Comparison of ENCODE assay signal across 17 cellular contexts in genomic region chr19:33383722-33384292, GRCh38. TPM values are rescaled to one million over a fixed set of nuclear protein-coding genes. Genes with fewer than 3 reads are reported as not detected.
DNase-seq lines count a peak whose midpoint lies in the region; ATAC-seq, FAIRE-seq and TF ChIP-seq lines count a peak whose summit lies in the region.
"Had no signal": no experiment of that assay in that cellular context is flagged by ENCODE, and none has a peak within 500 bp of the region (broad histone marks: within the 10 kb centered on the region; RNA-seq: fewer than 3 reads in every experiment).

No MANE protein-coding gene starts in this region.

- H3K4me1 Mint-ChIP-seq in activated T-cell treated with anti-CD3 and anti-CD28 coated beads, Interleukin-2, amount 50 U/mL, for 72 hours (ENCODE audit: low read depth) = peaks cover 11% of the 10 kb centered on the region
- H3K4me1 Mint-ChIP-seq in CD8-positive, alpha-beta T cell (ENCODE audit: low read depth) = peaks cover 33% of the 10 kb centered on the region

- H4K20me1 ChIP-seq in GM12878 (ENCODE audit: control insufficient read depth, insufficient read depth) (peaks cover 5% of the 10 kb centered on the region; the same call in 1 of the 2 replicates), osteoblast (ENCODE audit: insufficient read depth, low read length) (peaks cover 56% of the 10 kb centered on the region)

- 93% methylated on average over 13 of the region's 13 CpGs for WGBS in GM12878 (ENCODE audit: insufficient coverage, insufficient replicate concordance, low lambda C conversion rate, missing lambda C conversion rate)

- TF ChIP-seq RAD21 in GM12878 (IDR thresholded peaks at IDR 0.05; ENCODE audit: insufficient read depth, low read depth, low read length) = no peak

- no peaks in the 10 kb centered on the region for H3K27me3 Mint-ChIP-seq in activated T-cell treated with anti-CD3 and anti-CD28 coated beads, Interleukin-2, amount 50 U/mL, for 72 hours (ENCODE audit: low read depth)
- no peaks in the 10 kb centered on the region for H3K27me3 Mint-ChIP-seq in CD8-positive, alpha-beta T cell (ENCODE audit: low read depth)

- no peak for ATAC-seq in activated T-cell treated with anti-CD3 and anti-CD28 coated beads, Interleukin-2, amount 50 U/mL, for 72 hours (replicated peaks in 1 of 2)
- no peak for ATAC-seq in CD8-positive, alpha-beta T cell
- ATAC-seq in GM12878 (no peak), HG02610 (IDR thresholded peaks at IDR 0.05; ENCODE audit: unreplicated experiment) (no peak), GM21717 (IDR thresholded peaks at IDR 0.05; ENCODE audit: unreplicated experiment) (no peak)
- ATAC-seq: PC-3 had no signal

- FAIRE-seq in GM12878 (lab: Jason Lieb, UNC) = peak; percentile 62
- FAIRE-seq: G401.6, GM12892 had no signal

- TF ChIP-seq EP300 in GM12878 (IDR thresholded peaks at IDR 0.05; ENCODE audit: borderline replicate concordance in 1 of 2, control insufficient read depth in 1 of 2, low read depth in 2 of 2, low read length in 2 of 2) = no peak

- peaks cover 0 to 17% of the 10 kb centered on the region in 2 donors for H3K36me3 Mint-ChIP-seq in activated T-cell treated with anti-CD3 and anti-CD28 coated beads, Interleukin-2, amount 50 U/mL, for 72 hours (ENCODE audit: insufficient read depth in 2 of 2)
- H3K36me3 Mint-ChIP-seq in CD8-positive, alpha-beta T cell = peaks cover 50% of the 10 kb centered on the region

- H3K9me3 ChIP-seq in CD8-positive, alpha-beta T cell (ENCODE audit: low read length) = no peaks in the 10 kb centered on the region
- no peaks in the 10 kb centered on the region for H3K9me3 ChIP-seq in GM12878 (replicated peaks; ENCODE audit: control insufficient read depth, insufficient read depth, low read length)
- H3K9me3 ChIP-seq in osteoblast (ENCODE audit: low read depth, low read length) = no peaks in the 10 kb centered on the region
- H3K9me3 ChIP-seq: MG63 had no signal

- TF ChIP-seq CTCF in CD8-positive, alpha-beta T cell (IDR thresholded peaks at IDR 0.05) = no peak
- TF ChIP-seq CTCF in GM12878 (IDR thresholded peaks at IDR 0.05 in 2 of 3, conservative IDR thresholded peaks at IDR 0.05 in 1 of 3; ENCODE audit: control insufficient read depth in 2 of 3, extremely low read depth in 1 of 3, insufficient read depth in 1 of 3, low read depth in 3 of 3, low read length in 3 of 3) = no peak
- no peak for TF ChIP-seq CTCF in osteoblast (IDR thresholded peaks at IDR 0.05; ENCODE audit: extremely low read depth, low read depth, low read length)

- SMC1A ChIA-PET in GM12878 (lab: Charles Lee; ENCODE audit: uncharacterized antibody, unreplicated experiment) = no interaction called here

- in situ Hi-C loops in GM12878 (cut with MboI) = no loop called here

- H2AFZ ChIP-seq in GM12878 (ENCODE audit: control insufficient read depth, low read depth, low read length) = no peak overlapping the region
- no peak overlapping the region for H2AFZ ChIP-seq in osteoblast (ENCODE audit: low read length)

- H3K79me2 ChIP-seq in GM12878 (ENCODE audit: control insufficient read depth, insufficient read depth, low read length) = peaks cover 17% of the 10 kb centered on the region
- H3K79me2 ChIP-seq in osteoblast (ENCODE audit: insufficient read depth, low read length) = peaks cover 92% of the 10 kb centered on the region

- BruUV-seq in GM12878 (replicated peaks; lab: Mats Ljungman, UMichigan) = no TSS peak

- TF ChIP-seq POLR2A in GM12878 (IDR thresholded peaks at IDR 0.05; ENCODE audit: low read depth, low read length) = no peak

- no peak overlapping the region for H3K4me3 ChIP-seq in CD8-positive, alpha-beta T cell (ENCODE audit: low read depth, low read length)
- H3K4me3 ChIP-seq in GM12878 = no peak overlapping the region
- H3K4me3 ChIP-seq in osteoblast (ENCODE audit: insufficient read depth, low read length) = no peak overlapping the region
- H3K4me3 ChIP-seq: MG63 had no signal

- intact Hi-C loops in CD8-positive, alpha-beta T cell (cut with DNase I, micrococcal nuclease) = no loop called here
- intact Hi-C loops in GM12878 (cut with micrococcal nuclease; ENCODE audit: unreplicated experiment) = no loop called here

- H3K4me1 ChIP-seq in CD8-positive, alpha-beta T cell (ENCODE audit: insufficient read depth, low read length) = no peaks in the 10 kb centered on the region
- H3K4me1 ChIP-seq in GM12878 (ENCODE audit: control insufficient read depth, insufficient read depth, low read length) (no peaks in the 10 kb centered on the region), osteoblast (ENCODE audit: insufficient read depth, low read length) (peaks cover 3% of the 10 kb centered on the region)

- no peak for DNase-seq in activated T-cell treated with anti-CD3 and anti-CD28 coated beads, Interleukin-2, amount 50 U/mL, for 72 hours
- DNase-seq in activated T-cell treated with anti-CD3 and anti-CD28 coated beads, Interleukin-2, amount 50 U/mL, for 48 hours = no peak
- DNase-seq in CD8-positive, alpha-beta T cell = no peak
- DNase-seq in GM12878 (ENCODE audit: low read depth, low spot score) = no peak
- DNase-seq in osteoblast (ENCODE audit: insufficient read length, low spot score, missing footprints) = peak; percentile 69
- DNase-seq in NCI-H69 (lab: John Stamatoyannopoulos, UW) = no peak
- DNase-seq: DMS79 treated with DMSO at 0.1 percent for 48 hours, GOT3, MG63, NCI-H1092 treated with DMSO at 0.1 percent for 48 hours, NCI-H1694 treated with DMSO at 0.1 percent for 48 hours, NCI-H748 treated with DMSO at 0.1 percent for 48 hours, PC-3 had no signal

- RAD21 ChIA-PET in GM12878 (lab: Charles Lee; ENCODE audit: unreplicated experiment) = no interaction called here

- H3K27ac ChIP-seq in CD8-positive, alpha-beta T cell (ENCODE audit: low read depth, low read length) = no peak overlapping the region
- H3K27ac ChIP-seq in GM12878 (ENCODE audit: control insufficient read depth, insufficient read depth) (no peak overlapping the region), osteoblast (ENCODE audit: low read depth, low read length) (no peak overlapping the region)

- H3K27me3 ChIP-seq in CD8-positive, alpha-beta T cell (ENCODE audit: insufficient read depth, low read length) = no peaks in the 10 kb centered on the region
- no peaks in the 10 kb centered on the region for H3K27me3 ChIP-seq in GM12878 (replicated peaks in 1 of 2; ENCODE audit: control insufficient read depth in 2 of 2, insufficient read depth in 2 of 2, low read length in 1 of 2)
- H3K27me3 ChIP-seq in osteoblast (ENCODE audit: insufficient read depth, low read length) = no peaks in the 10 kb centered on the region
- H3K27me3 ChIP-seq: MG63 had no signal

- H3K9me3 Mint-ChIP-seq in activated T-cell treated with anti-CD3 and anti-CD28 coated beads, Interleukin-2, amount 50 U/mL, for 72 hours = no peaks in the 10 kb centered on the region
- no peaks in the 10 kb centered on the region for H3K9me3 Mint-ChIP-seq in CD8-positive, alpha-beta T cell

- H3K9ac ChIP-seq in GM12878 (ENCODE audit: control insufficient read depth, insufficient read depth, low read length) = no peak overlapping the region

- H3K4me2 ChIP-seq in GM12878 (ENCODE audit: control insufficient read depth, insufficient read depth) (no peak overlapping the region), osteoblast (ENCODE audit: insufficient read depth, low read length) (no peak overlapping the region)

- H3K4me3 Mint-ChIP-seq in activated T-cell treated with anti-CD3 and anti-CD28 coated beads, Interleukin-2, amount 50 U/mL, for 72 hours = no peak overlapping the region
- no peak overlapping the region for H3K4me3 Mint-ChIP-seq in CD8-positive, alpha-beta T cell

- no peaks in the 10 kb centered on the region for H3K36me3 ChIP-seq in CD8-positive, alpha-beta T cell (ENCODE audit: insufficient read depth, low read length)
- H3K36me3 ChIP-seq in GM12878 (ENCODE audit: control insufficient read depth in 2 of 2, insufficient read depth in 2 of 2, low read length in 1 of 2) (peaks cover 9 to 14% of the 10 kb centered on the region in 2 experiments; a peak in 3 of 4 replicates), osteoblast (ENCODE audit: insufficient read depth, low read length) (peaks cover 12% of the 10 kb centered on the region)

- CTCF ChIA-PET in CD8-positive, alpha-beta T cell (lab: Charles Lee) = interaction anchor here (1.4 kb wide), 1 partner anchor 9 kb away, joined by 3 read pairs; no protein-coding TSS in a partner anchor
- CTCF ChIA-PET in GM12878 (lab: Yijun Ruan, JAX) = interaction anchor here (1.5 kb wide), 1 partner anchor 9 kb away, joined by 7 read pairs; no protein-coding TSS in a partner anchor

- H3K27ac Mint-ChIP-seq in activated T-cell treated with anti-CD3 and anti-CD28 coated beads, Interleukin-2, amount 50 U/mL, for 72 hours = peak overlapping the region; percentile 6
- peak overlapping the region; percentile 43 for H3K27ac Mint-ChIP-seq in CD8-positive, alpha-beta T cell

- POLR2A ChIA-PET in CD8-positive, alpha-beta T cell (lab: Charles Lee) = no interaction called here
- POLR2A ChIA-PET in GM12878 (lab: Charles Lee) = interaction anchor here (1.1 kb wide), 1 partner anchor 9 kb away, joined by 3 read pairs; no protein-coding TSS in a partner anchor

TF ChIP-seq in GM12878, 131 proteins besides CTCF, POLR2A, EP300 and RAD21 (continues in another document):
- TF ChIP-seq BRCA1 (IDR thresholded peaks at IDR 0.05; ENCODE audit: low read depth, low read length) (no peak), NFIC (IDR thresholded peaks at IDR 0.05; ENCODE audit: low read depth, low read length) (no peak), FOXM1 (IDR thresholded peaks at IDR 0.05; ENCODE audit: low read depth, low read length) (no peak), SMC3 (IDR thresholded peaks at IDR 0.05; ENCODE audit: borderline replicate concordance, low read length) (no peak)

RNA-seq across cellular contexts. Expression of gene CEBPG, which starts 10.3 kb away (rescaled TPM):
- total RNA-seq in activated T-cell treated with anti-CD3 and anti-CD28 coated beads, Interleukin-2, amount 50 U/mL, for 72 hours = 10 to 100 TPM; 50.8 to 52.1 TPM
- 10 to 100 TPM; 14.4 to 17.2 TPM for total RNA-seq in CD8-positive, alpha-beta T cell
- total RNA-seq in GM12878 (2013; cell fraction: nucleolus; rRNA removed) = 11.6 and 12.7 TPM in 2 replicates
- 19.7 and 22.8 TPM in 2 replicates for total RNA-seq in GM12878 (2014; rRNA removed)
- 20.6 and 21.2 TPM in 2 replicates for total RNA-seq in GM12878 (2014; rRNA removed; fragmentation: Illumina TruSeq; extraction: Trizol)
- 19.6 and 20.3 TPM in 2 replicates for total RNA-seq in GM12878 (2021)
- polyA plus RNA-seq in GM12878 (2011; ENCODE audit: low read depth) = 12.2 TPM
- 20.8 and 30.4 TPM in 2 replicates for polyA plus RNA-seq in GM12878 (2011; rRNA removed)
- polyA plus RNA-seq in GM12878 (2011; cell fraction: cytosol; rRNA removed) = 10.9 and 13.2 TPM in 2 replicates
- 10.0 and 11.6 TPM in 2 replicates for polyA plus RNA-seq in GM12878 (2011; cell fraction: nucleus; rRNA removed)
- 11.6 and 14.2 TPM in 2 replicates for polyA plus RNA-seq in GM12878 (2012)
- 19.6 and 20.9 TPM in 2 replicates for polyA plus RNA-seq in GM12878 (2014; fragmentation: Illumina TruSeq; extraction: Trizol)
- 1 to 10 TPM; 5.2 to 8.1 TPM for polyA plus RNA-seq in GM12878 (2014; fragmentation: Nextera tagmentation; extraction: Ambion mirVana)
- 16.2 and 19.4 TPM in 2 replicates for polyA plus RNA-seq in GM12878 (2014; rRNA removed)
- polyA plus RNA-seq in GM12878 (2016; fragmentation: Nextera tagmentation; extraction: Ambion mirVana) = 10 to 100 TPM; 21.6 to 22.4 TPM
- polyA minus RNA-seq in GM12878 (2011; rRNA and poly(A)+ RNA removed) = 12.7 and 15.5 TPM in 2 replicates
- polyA minus RNA-seq in GM12878 (2011; cell fraction: cytosol; rRNA and poly(A)+ RNA removed) = 5.3 and 7.1 TPM in 2 replicates
- polyA minus RNA-seq in GM12878 (2011; cell fraction: nucleus; rRNA and poly(A)+ RNA removed) = 6.5 and 8.3 TPM in 2 replicates
- total RNA-seq in osteoblast = 31.5 and 35.5 TPM in 2 replicates
